In the genomic region with DNA sequence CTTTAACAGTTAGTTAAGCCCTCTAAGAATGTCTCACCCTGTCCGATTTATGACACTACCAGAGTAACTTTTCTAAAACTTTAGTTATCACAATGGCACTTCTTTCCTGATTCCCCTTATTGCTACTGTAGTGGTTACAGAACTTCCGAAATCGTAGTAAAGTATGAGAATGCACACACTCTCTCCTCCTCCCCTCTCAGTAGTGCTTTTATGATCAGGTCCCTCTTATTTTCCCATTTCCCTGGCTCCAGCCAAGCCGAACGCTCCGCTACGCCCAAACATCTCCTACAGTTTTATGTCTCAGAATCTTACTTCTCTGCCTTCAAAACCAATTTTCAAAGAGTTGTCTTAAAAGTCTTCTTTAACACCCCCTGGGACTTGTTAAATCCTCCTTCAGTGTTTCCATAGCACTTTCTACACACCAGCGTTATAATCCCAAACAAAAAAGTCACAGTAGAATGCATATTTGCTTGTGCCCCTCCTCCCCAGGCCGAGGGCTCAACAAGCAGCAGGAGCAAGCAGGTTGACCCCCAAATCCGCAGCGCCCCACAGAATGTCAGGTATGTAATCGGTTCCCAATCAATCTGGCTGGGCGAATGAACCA, we compare ENCODE assay signal across 8 cellular contexts. TPM values are rescaled to one million over a fixed set of nuclear protein-coding genes. Genes with fewer than 3 reads are reported as not detected.
DNase-seq lines count a peak whose midpoint lies in the region; ATAC-seq and TF ChIP-seq lines count a peak whose summit lies in the region.

No MANE protein-coding gene starts in this region.

- ATAC-seq in activated T-cell treated with anti-CD3 and anti-CD28 coated beads, Interleukin-2, amount 50 U/mL, for 4 hours, result peak; percentile 20 to 32
- ATAC-seq in HG03045 (IDR thresholded peaks at IDR 0.05; ENCODE audit: unreplicated experiment), result peak; percentile 18

- H3K27ac ChIP-seq in rectal smooth muscle tissue (ENCODE audit: low read depth, low read length), result peak overlapping the region; percentile 19

- no peak for DNase-seq in activated T-cell treated with anti-CD3 and anti-CD28 coated beads, Interleukin-2, amount 50 U/mL, for 4 hours
- no peak for DNase-seq in activated T-cell treated with anti-CD3 and anti-CD28 coated beads for 4 hours
- no peak for DNase-seq in T-helper 2 cell treated with Interferon-gamma antibody and Interleukin-4, amounts not matched to agents 5 μg/mL and 100 μg/mL, for 36 hours (ENCODE audit: low spot score)
- DNase-seq in fibroblast of villous mesenchyme (ENCODE audit: low read depth), result no peak
- DNase-seq in GDM1 (lab: John Stamatoyannopoulos, UW), result no peak
- DNase-seq in C1 segment of cervical spinal cord (lab: John Stamatoyannopoulos, UW), result no peak

- peaks cover 3% of the 10 kb centered on the region for H3K36me3 Mint-ChIP-seq in activated T-cell treated with anti-CD3 and anti-CD28 coated beads, Interleukin-2, amount 50 U/mL, for 4 hours (ENCODE audit: insufficient read depth)
- H3K36me3 Mint-ChIP-seq in T-helper 2 cell treated with Interferon-gamma antibody and Interleukin-4, amounts not matched to agents 5 μg/mL and 100 μg/mL, for 36 hours (ENCODE audit: low read depth), result peaks cover 9% of the 10 kb centered on the region

- TF ChIP-seq CTCF in fibroblast of villous mesenchyme (IDR thresholded peaks at IDR 0.05; ENCODE audit: insufficient read depth, low read depth, low read length), result no peak

- peaks cover 21% of the 10 kb centered on the region for H3K4me1 Mint-ChIP-seq in activated T-cell treated with anti-CD3 and anti-CD28 coated beads, Interleukin-2, amount 50 U/mL, for 4 hours (ENCODE audit: low read depth)
- peaks cover 36% of the 10 kb centered on the region for H3K4me1 Mint-ChIP-seq in T-helper 2 cell treated with Interferon-gamma antibody and Interleukin-4, amounts not matched to agents 5 μg/mL and 100 μg/mL, for 36 hours (ENCODE audit: low read depth)

- peak overlapping the region; percentile 81 for H3K9ac ChIP-seq in rectal smooth muscle tissue (ENCODE audit: low read length)

- H3K27ac Mint-ChIP-seq in T-helper 2 cell treated with Interferon-gamma antibody and Interleukin-4, amounts not matched to agents 5 μg/mL and 100 μg/mL, for 36 hours, result peak overlapping the region; percentile 9

- H3K27me3 Mint-ChIP-seq in activated T-cell treated with anti-CD3 and anti-CD28 coated beads, Interleukin-2, amount 50 U/mL, for 4 hours (ENCODE audit: low read depth), result no peaks in the 10 kb centered on the region
- peaks cover 13% of the 10 kb centered on the region for H3K27me3 Mint-ChIP-seq in T-helper 2 cell treated with Interferon-gamma antibody and Interleukin-4, amounts not matched to agents 5 μg/mL and 100 μg/mL, for 36 hours (ENCODE audit: low read depth)

- H3K4me3 Mint-ChIP-seq in activated T-cell treated with anti-CD3 and anti-CD28 coated beads, Interleukin-2, amount 50 U/mL, for 4 hours, result peak overlapping the region; percentile 90
- peak overlapping the region; percentile 89 for H3K4me3 Mint-ChIP-seq in T-helper 2 cell treated with Interferon-gamma antibody and Interleukin-4, amounts not matched to agents 5 μg/mL and 100 μg/mL, for 36 hours

- no peaks in the 10 kb centered on the region for H3K27me3 ChIP-seq in rectal smooth muscle tissue (ENCODE audit: control insufficient read depth, insufficient read depth, low read length)

- peak overlapping the region; percentile 93 for H3K4me3 ChIP-seq in fibroblast of villous mesenchyme (ENCODE audit: low read depth, low read length)
- H3K4me3 ChIP-seq in rectal smooth muscle tissue (ENCODE audit: low read length), result peak overlapping the region; percentile 85

- no peaks in the 10 kb centered on the region for H3K9me3 Mint-ChIP-seq in activated T-cell treated with anti-CD3 and anti-CD28 coated beads, Interleukin-2, amount 50 U/mL, for 4 hours
- no peaks in the 10 kb centered on the region for H3K9me3 Mint-ChIP-seq in T-helper 2 cell treated with Interferon-gamma antibody and Interleukin-4, amounts not matched to agents 5 μg/mL and 100 μg/mL, for 36 hours

- no peaks in the 10 kb centered on the region for H3K36me3 ChIP-seq in rectal smooth muscle tissue (ENCODE audit: control insufficient read depth, insufficient read depth, low read length)

- peaks cover 8% of the 10 kb centered on the region for H3K4me1 ChIP-seq in rectal smooth muscle tissue (ENCODE audit: control insufficient read depth, insufficient read depth, low read length)

RNA-seq across cellular contexts. Expression of gene HPF1, which starts 0.7 kb away (rescaled TPM):
- total RNA-seq in activated T-cell treated with anti-CD3 and anti-CD28 coated beads, Interleukin-2, amount 50 U/mL, for 4 hours, result 10 to 100 TPM; 32.0 to 35.3 (median 34.2) TPM
- total RNA-seq in fibroblast of villous mesenchyme, result 22.5 and 25.9 TPM in 2 replicates
